8 cellular contexts compared by ENCODE assay signal in the genomic region with DNA sequence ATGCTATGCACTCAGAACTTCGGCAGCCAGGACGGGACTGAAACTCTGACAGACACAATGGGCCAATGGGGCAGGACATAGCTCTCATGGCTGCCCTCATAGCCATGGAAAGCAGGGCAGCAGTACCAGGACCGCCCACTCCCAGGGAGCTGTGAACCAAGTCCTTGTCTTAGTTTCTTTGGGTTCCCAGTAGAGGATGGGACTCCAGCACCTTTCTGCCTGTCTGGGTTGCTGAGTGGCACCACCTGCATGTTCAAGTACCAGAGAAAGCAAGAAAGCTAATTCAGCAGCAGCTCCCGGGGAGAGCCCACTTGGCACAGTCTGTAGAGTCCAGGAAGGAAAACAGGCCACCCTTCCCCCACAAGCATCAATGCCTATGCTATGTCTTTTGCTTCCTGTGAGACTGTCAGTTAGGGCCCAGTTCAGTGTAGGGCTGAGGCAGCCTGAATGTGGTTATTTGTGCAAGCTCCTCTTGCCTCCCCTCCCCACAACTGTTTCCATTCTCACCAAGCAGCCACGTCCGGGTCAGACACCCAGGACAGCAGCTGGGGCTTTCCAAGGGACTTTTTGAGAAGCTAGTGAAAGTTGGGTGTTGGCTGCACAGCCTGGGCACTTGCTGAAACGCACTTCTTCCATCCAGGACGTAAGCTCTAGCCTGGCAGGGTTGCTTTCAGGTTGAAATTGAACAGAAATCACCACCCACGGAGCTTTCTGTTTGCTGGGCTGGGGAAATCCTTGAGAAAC. TPM values are rescaled to one million over a fixed set of nuclear protein-coding genes. Genes with fewer than 3 reads are reported as not detected.
DNase-seq lines count a peak whose midpoint lies in the region; ATAC-seq and TF ChIP-seq lines count a peak whose summit lies in the region.

No MANE protein-coding gene starts in this region.

- intact Hi-C loops in upper lobe of right lung (cut with DNase I) = no loop called here

- H3K4me1 Mint-ChIP-seq in activated T-cell treated with anti-CD3 and anti-CD28 coated beads, Interleukin-2, amount 50 U/mL, for 24 hours (ENCODE audit: low read depth) = peaks cover 87% of the 10 kb centered on the region

- peak overlapping the region; percentile 99 for H3K4me3 Mint-ChIP-seq in activated T-cell treated with anti-CD3 and anti-CD28 coated beads, Interleukin-2, amount 50 U/mL, for 24 hours

- ATAC-seq in HG02571 (IDR thresholded peaks at IDR 0.05; ENCODE audit: unreplicated experiment) (peak; percentile 85), upper lobe of right lung (peak; percentile 70)

- no peaks in the 10 kb centered on the region for H3K9me3 Mint-ChIP-seq in activated T-cell treated with anti-CD3 and anti-CD28 coated beads, Interleukin-2, amount 50 U/mL, for 24 hours

- H3K9me3 ChIP-seq in mononuclear cell (ENCODE audit: low read depth, low read length) (no peaks in the 10 kb centered on the region), upper lobe of right lung (no peaks in the 10 kb centered on the region)

- H3K36me3 Mint-ChIP-seq in activated T-cell treated with anti-CD3 and anti-CD28 coated beads, Interleukin-2, amount 50 U/mL, for 24 hours (ENCODE audit: low read depth) = peaks cover 97% of the 10 kb centered on the region

- peaks cover 89% of the 10 kb centered on the region for H3K4me1 ChIP-seq in mononuclear cell (ENCODE audit: insufficient read depth, low read length)
- H3K4me1 ChIP-seq in upper lobe of right lung = peaks cover 6% of the 10 kb centered on the region

- H3K4me3 ChIP-seq in GM12875 (ENCODE audit: low read depth, low read length) (peak overlapping the region; percentile 41), mononuclear cell (ENCODE audit: low read length) (peak overlapping the region; percentile 27), upper lobe of right lung (no peak overlapping the region)

- peak; percentile 29 for DNase-seq in NK-92 (lab: John Stamatoyannopoulos, UW; ENCODE audit: unreplicated experiment)
- peak; percentile 86 for DNase-seq in activated T-cell treated with anti-CD3 and anti-CD28 coated beads, Interleukin-2, amount 50 U/mL, for 24 hours
- peak; percentile 55 for DNase-seq in upper lobe of right lung
- no peak for DNase-seq in AG08395 (ENCODE audit: low spot score)
- DNase-seq in NCI-H1436 (lab: John Stamatoyannopoulos, UW) = no peak

- H3K27me3 Mint-ChIP-seq in activated T-cell treated with anti-CD3 and anti-CD28 coated beads, Interleukin-2, amount 50 U/mL, for 24 hours = no peaks in the 10 kb centered on the region

- H3K27ac Mint-ChIP-seq in activated T-cell treated with anti-CD3 and anti-CD28 coated beads, Interleukin-2, amount 50 U/mL, for 24 hours = peak overlapping the region; percentile 100

- no peak overlapping the region for H3K27ac ChIP-seq in upper lobe of right lung

- no peak for TF ChIP-seq CTCF in GM12875 (IDR thresholded peaks at IDR 0.05; ENCODE audit: borderline replicate concordance, insufficient read depth, low read depth, low read length)
- TF ChIP-seq CTCF in upper lobe of right lung (IDR thresholded peaks at IDR 0.05) = no peak

- H3K36me3 ChIP-seq in upper lobe of right lung = peaks cover 45% of the 10 kb centered on the region

- H3K27me3 ChIP-seq in mononuclear cell (ENCODE audit: insufficient read depth, low read length) = no peaks in the 10 kb centered on the region
- H3K27me3 ChIP-seq in upper lobe of right lung = no peaks in the 10 kb centered on the region

RNA-seq across cellular contexts. Expression of gene SUPT4H1, which starts 7.8 kb away (rescaled TPM):
- total RNA-seq in mononuclear cell (65.3 TPM), upper lobe of right lung (82.4 TPM)

RNA-seq across cellular contexts. Expression of gene TSPOAP1, which starts 15.6 kb away (rescaled TPM):
- 22.4 TPM for total RNA-seq in mononuclear cell
- 21.0 TPM for total RNA-seq in upper lobe of right lung

Comparison
In these comparisons a context has a peak if more than half of its experiments do, and no peak if none do; other contexts are left out.
1. DNase-seq: peak in NK-92 (single experiment), activated T-cell treated with anti-CD3 and anti-CD28 coated beads, Interleukin-2, amount 50 U/mL, for 24 hours (single experiment) and upper lobe of right lung (single experiment); none in AG08395 (single experiment) and NCI-H1436 (single experiment).